In the genomic region with DNA sequence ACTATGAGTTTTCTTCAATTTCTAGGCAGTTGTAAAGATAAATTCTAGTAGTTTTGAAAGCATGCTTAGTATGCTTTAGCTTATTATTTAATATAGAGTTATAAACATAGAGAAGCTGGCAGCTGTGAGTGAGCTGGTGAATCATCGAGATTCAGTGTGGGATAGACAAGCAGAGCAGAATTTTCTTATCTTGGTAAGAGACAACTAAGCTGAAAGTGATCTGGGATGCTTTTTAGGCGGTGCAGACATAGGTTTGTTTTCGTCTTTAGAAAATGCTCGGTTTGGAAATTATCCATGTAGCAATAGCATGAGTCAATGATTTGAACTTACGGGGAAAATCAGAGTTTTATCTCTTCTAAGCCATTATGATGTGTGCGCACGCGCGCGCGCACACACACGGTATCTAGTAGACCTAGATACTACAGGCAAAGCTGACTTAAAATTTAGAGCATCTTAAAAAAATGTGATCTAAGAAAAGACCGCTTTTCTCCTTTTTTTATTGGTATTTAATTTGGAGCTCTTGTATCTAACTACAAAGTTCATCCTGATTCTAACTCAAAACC, we compare ENCODE assay signal across 23 cellular contexts.
A peak's percentile ranks its signal among the peaks of the same experiment; 100 is the strongest.
DNase-seq lines count a peak whose midpoint lies in the region; ATAC-seq, FAIRE-seq and TF ChIP-seq lines count a peak whose summit lies in the region.
"Had no signal": no experiment of that assay in that cellular context is flagged by ENCODE, and none has a peak within 500 bp of the region (broad histone marks: within the 10 kb centered on the region; RNA-seq: fewer than 3 reads in every experiment).

No MANE protein-coding gene starts in this region.

- H3K14ac ChIP-seq in IMR-90 (replicated peaks; ENCODE audit: low read depth, low read length) = no peak overlapping the region

- no peak overlapping the region for H2BK20ac ChIP-seq in IMR-90 (ENCODE audit: low read depth, low read length)

- H2BK120ac ChIP-seq in IMR-90 (ENCODE audit: low read depth, low read length) = no peak overlapping the region

- peaks cover 4% of the 10 kb centered on the region for H3K27me3 Mint-ChIP-seq in progenitor cell of endocrine pancreas

- CTCF ChIA-PET in IMR-90 (lab: Yijun Ruan, JAX) = no interaction called here

- no peaks in the 10 kb centered on the region for H3K9me3 ChIP-seq in IMR-90 (ENCODE audit: control insufficient read depth, insufficient read depth, low read length)
- H3K9me3 ChIP-seq: gastrocnemius medialis, mucosa of descending colon, prostate gland, thyroid gland had no signal

- no peak overlapping the region for H3K4me3 ChIP-seq in IMR-90 (ENCODE audit: insufficient read depth, low read depth, low read length)
- no peak overlapping the region for H3K4me3 ChIP-seq in fibroblast of villous mesenchyme (ENCODE audit: low read depth, low read length)
- H3K4me3 ChIP-seq: gastrocnemius medialis, mucosa of descending colon, neural progenitor cell, prostate gland, thyroid gland had no signal

- no peak overlapping the region for H3K56ac ChIP-seq in IMR-90 (ENCODE audit: extremely low read depth, insufficient read depth, low read length)

- H3K4me1 ChIP-seq in IMR-90 (ENCODE audit: control insufficient read depth, insufficient read depth, low read length) = no peaks in the 10 kb centered on the region
- H3K4me1 ChIP-seq: gastrocnemius medialis, neural progenitor cell, prostate gland, thyroid gland had no signal

- H2BK15ac ChIP-seq in IMR-90 (ENCODE audit: low read depth, low read length) = no peak overlapping the region

- H3K9me1 ChIP-seq in IMR-90 (ENCODE audit: insufficient read depth, low read length) = no peaks in the 10 kb centered on the region

- no peak overlapping the region for H2AK5ac ChIP-seq in IMR-90 (ENCODE audit: low read depth, low read length)

- dilution Hi-C loops in IMR-90 (cut with HindIII; ENCODE audit: low sequenced_read_pairs, unreplicated experiment) = no loop called here

- H4K91ac ChIP-seq in IMR-90 (ENCODE audit: insufficient read depth, low read depth, low read length) = no peak overlapping the region

- H3K36me3 Mint-ChIP-seq in progenitor cell of endocrine pancreas (ENCODE audit: insufficient read depth) = no peaks in the 10 kb centered on the region
- H3K36me3 Mint-ChIP-seq: activated naive CD8-positive, alpha-beta T cell; neural progenitor cell had no signal

- POLR2A ChIA-PET in IMR-90 (lab: Charles Lee; ENCODE audit: unreplicated experiment) = no interaction called here

- no peak overlapping the region for H3K27ac ChIP-seq in IMR-90 (ENCODE audit: insufficient read depth, low read length)
- H3K27ac ChIP-seq in VCaP = peak overlapping the region; percentile 46; the same call in 1 of the 2 replicates
- H3K27ac ChIP-seq: gastrocnemius medialis, neural progenitor cell, thyroid gland had no signal

- no peak overlapping the region for H2AK9ac ChIP-seq in IMR-90 (replicated peaks; ENCODE audit: low read depth, low read length, poor library complexity)

- H4K5ac ChIP-seq in IMR-90 (ENCODE audit: low read depth, low read length) = no peak overlapping the region

- H3K4me2 ChIP-seq in IMR-90 (ENCODE audit: low read depth, low read length) = no peak overlapping the region
- H3K4me2 ChIP-seq: neural progenitor cell had no signal

- H3K79me1 ChIP-seq in IMR-90 (ENCODE audit: low read depth in 1 of 2, low read length in 2 of 2) = no peaks in the 10 kb centered on the region

- no peak overlapping the region for H3K4me3 Mint-ChIP-seq in progenitor cell of endocrine pancreas (ENCODE audit: low read depth)
- H3K4me3 Mint-ChIP-seq: activated naive CD8-positive, alpha-beta T cell; CD4-positive, alpha-beta T cell; neural progenitor cell; stimulated activated naive CD8-positive, alpha-beta T cell treated with anti-CD3 and anti-CD28 coated beads, Interleukin-15, amount 100 ng/mL, for 72 hours had no signal

- H2BK5ac ChIP-seq in IMR-90 (ENCODE audit: low read depth, low read length, poor library complexity, severe bottlenecking) = no peak overlapping the region

- no peak for TF ChIP-seq RAD21 in IMR-90 (IDR thresholded peaks at IDR 0.05; ENCODE audit: low read length)

- no peak overlapping the region for H3K23ac ChIP-seq in IMR-90 (ENCODE audit: low read depth, low read length)

- BruUV-seq in IMR-90 (replicated peaks; lab: Mats Ljungman, UMichigan) = no TSS peak

- peaks cover 18% of the 10 kb centered on the region for H3K4me1 Mint-ChIP-seq in progenitor cell of endocrine pancreas (ENCODE audit: low read depth)
- H3K4me1 Mint-ChIP-seq: neural progenitor cell; stimulated activated naive CD8-positive, alpha-beta T cell treated with anti-CD3 and anti-CD28 coated beads, Interleukin-15, amount 100 ng/mL, for 72 hours had no signal

- H3K9me3 Mint-ChIP-seq in progenitor cell of endocrine pancreas (ENCODE audit: low read depth) = no peaks in the 10 kb centered on the region
- H3K9me3 Mint-ChIP-seq: CD4-positive, alpha-beta T cell; neural progenitor cell; stimulated activated naive CD8-positive, alpha-beta T cell treated with anti-CD3 and anti-CD28 coated beads, Interleukin-15, amount 100 ng/mL, for 72 hours had no signal

- H4K8ac ChIP-seq in IMR-90 (ENCODE audit: low read depth in 2 of 2, low read length in 2 of 2) = no peak overlapping the region

- no peak overlapping the region for H3K9ac ChIP-seq in IMR-90 (ENCODE audit: low read depth, low read length)
- H3K9ac ChIP-seq: neural progenitor cell had no signal

- TF ChIP-seq CTCF in IMR-90 (conservative IDR thresholded peaks at IDR 0.05; ENCODE audit: low read depth, low read length) (no peak), VCaP (conservative IDR thresholded peaks at IDR 0.05) (no peak), fibroblast of villous mesenchyme (IDR thresholded peaks at IDR 0.05; ENCODE audit: insufficient read depth, low read depth, low read length) (no peak), progenitor cell of endocrine pancreas (IDR thresholded peaks at IDR 0.05; ENCODE audit: unreplicated experiment) (no peak)

- 0% methylated on average over 3 of the region's 13 CpGs; no CpG with 5 or more reads in 1 of the 2 experiments for WGBS in IMR-90 (ENCODE audit: extremely low coverage in 2 of 2, insufficient read length in 1 of 2), 2 experiments

- no peak for TF ChIP-seq POLR2A in IMR-90 (IDR thresholded peaks at IDR 0.05; ENCODE audit: low read depth, low read length)
- no peak for TF ChIP-seq POLR2A in GM12892 (IDR thresholded peaks at IDR 0.05; ENCODE audit: low read depth, low read length)

- peak; percentile 88 for ATAC-seq in IMR-90 (ENCODE audit: low read depth)
- no peak for ATAC-seq in HG02763 (IDR thresholded peaks at IDR 0.05; ENCODE audit: unreplicated experiment)
- ATAC-seq: gastrocnemius medialis; mucosa of descending colon; stimulated activated naive CD8-positive, alpha-beta T cell treated with anti-CD3 and anti-CD28 coated beads, Interleukin-15, amount 100 ng/mL, for 72 hours had no signal

- peak overlapping the region; percentile 2 for H3K27ac Mint-ChIP-seq in progenitor cell of endocrine pancreas
- H3K27ac Mint-ChIP-seq: activated naive CD8-positive, alpha-beta T cell; CD4-positive, alpha-beta T cell; neural progenitor cell; stimulated activated naive CD8-positive, alpha-beta T cell treated with anti-CD3 and anti-CD28 coated beads, Interleukin-15, amount 100 ng/mL, for 72 hours had no signal

- DNase-seq in IMR-90 (peak; percentile 84), fibroblast of villous mesenchyme (ENCODE audit: low read depth) (peak; percentile 7), progenitor cell of endocrine pancreas (ENCODE audit: low spot score, unreplicated experiment) (no peak), medulla oblongata (ENCODE audit: extremely low spot score) (no peak), GM12892 (ENCODE audit: insufficient read length) (no peak)
- DNase-seq: activated CD4-positive, alpha-beta T cell treated with anti-CD3 and anti-CD28 coated beads, Interleukin-2, amount 50 U/mL, for 4 hours; activated CD4-positive, CD25-positive, alpha-beta regulatory T cell; activated CD8-positive, alpha-beta memory T cell treated with anti-CD3 and anti-CD28 coated beads, Interleukin-2, amount 50 U/mL, for 4 hours; CD4-positive, alpha-beta T cell; gastrocnemius medialis; GOT3; mucosa of descending colon; NCI-H1092 treated with DMSO at 0.1 percent for 48 hours; NCI-H187 treated with DMSO at 0.1 percent for 48 hours; stimulated activated naive CD8-positive, alpha-beta T cell treated with anti-CD3 and anti-CD28 coated beads, Interleukin-15, amount 100 ng/mL, for 72 hours; SW 1271; thyroid gland had no signal

- no peak overlapping the region for H3K4ac ChIP-seq in IMR-90 (ENCODE audit: low read depth, low read length)

- intact Hi-C loops in IMR-90 (cut with micrococcal nuclease) = no loop called here

- in situ Hi-C loops in IMR-90 (cut with MboI; ENCODE audit: low sequenced_read_pairs) = no loop called here

- H4K20me1 ChIP-seq in IMR-90 (ENCODE audit: insufficient read depth, low read length) = no peaks in the 10 kb centered on the region

- H2AFZ ChIP-seq in IMR-90 (replicated peaks; ENCODE audit: low read length, poor library complexity) = no peak overlapping the region
- H2AFZ ChIP-seq: neural progenitor cell had no signal

- no peak overlapping the region for H3K18ac ChIP-seq in IMR-90 (ENCODE audit: low read depth, low read length)

- H3K27me3 ChIP-seq in IMR-90 (ENCODE audit: control insufficient read depth, insufficient read depth, low read length) = no peaks in the 10 kb centered on the region; the same call in 1 of the 2 replicates
- H3K27me3 ChIP-seq: gastrocnemius medialis, neural progenitor cell, thyroid gland had no signal

- no peak for FAIRE-seq in GM12892 (lab: Jason Lieb, UNC)
- FAIRE-seq: islet of Langerhans had no signal

- no peaks in the 10 kb centered on the region for H3K36me3 ChIP-seq in IMR-90 (ENCODE audit: control insufficient read depth, insufficient read depth, low read length)
- H3K36me3 ChIP-seq: gastrocnemius medialis, neural progenitor cell, prostate gland, thyroid gland had no signal

TF ChIP-seq in IMR-90, 13 proteins besides CTCF, POLR2A, EP300 and RAD21:
- peak; percentile 44; the same call in 1 of the 2 replicates for TF ChIP-seq CEBPB (IDR thresholded peaks at IDR 0.05; ENCODE audit: low read depth, low read length)
- TF ChIP-seq BHLHE40 (IDR thresholded peaks at IDR 0.05; ENCODE audit: low read depth, low read length) = no peak

Comparison
In these comparisons a context has a peak if more than half of its experiments do, and no peak if none do; other contexts are left out.
1. DNase-seq: peak in IMR-90 (single experiment) and fibroblast of villous mesenchyme (single experiment); none in progenitor cell of endocrine pancreas (single experiment), medulla oblongata (single experiment) and GM12892 (single experiment).